ENCODE assay signal across 1 cellular context in the genomic region with DNA sequence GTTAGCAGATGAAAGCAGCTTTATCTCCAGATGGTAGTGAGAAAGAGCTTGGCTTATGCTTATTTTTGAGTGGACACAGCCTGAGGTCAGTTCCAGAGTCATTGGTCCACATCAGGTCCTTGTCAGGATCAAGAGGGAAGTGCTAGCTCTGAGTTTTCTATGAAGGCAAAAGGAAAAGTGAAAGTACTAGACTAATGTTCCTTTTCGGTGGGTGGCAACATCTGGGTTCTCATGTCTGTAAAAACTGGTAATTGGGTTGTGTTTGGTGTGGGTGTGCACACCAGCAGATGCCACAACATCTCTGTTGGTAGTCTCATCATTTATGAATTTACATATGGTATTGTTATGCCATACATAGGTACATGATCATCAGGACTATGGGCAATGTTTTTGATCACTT.
TF ChIP-seq lines count a peak whose summit lies in the region.

No MANE protein-coding gene starts in this region.

TF ChIP-seq in GM12878, 131 proteins besides CTCF, POLR2A, EP300 and RAD21 (continued from another document):
- TF ChIP-seq, protein P1, sequence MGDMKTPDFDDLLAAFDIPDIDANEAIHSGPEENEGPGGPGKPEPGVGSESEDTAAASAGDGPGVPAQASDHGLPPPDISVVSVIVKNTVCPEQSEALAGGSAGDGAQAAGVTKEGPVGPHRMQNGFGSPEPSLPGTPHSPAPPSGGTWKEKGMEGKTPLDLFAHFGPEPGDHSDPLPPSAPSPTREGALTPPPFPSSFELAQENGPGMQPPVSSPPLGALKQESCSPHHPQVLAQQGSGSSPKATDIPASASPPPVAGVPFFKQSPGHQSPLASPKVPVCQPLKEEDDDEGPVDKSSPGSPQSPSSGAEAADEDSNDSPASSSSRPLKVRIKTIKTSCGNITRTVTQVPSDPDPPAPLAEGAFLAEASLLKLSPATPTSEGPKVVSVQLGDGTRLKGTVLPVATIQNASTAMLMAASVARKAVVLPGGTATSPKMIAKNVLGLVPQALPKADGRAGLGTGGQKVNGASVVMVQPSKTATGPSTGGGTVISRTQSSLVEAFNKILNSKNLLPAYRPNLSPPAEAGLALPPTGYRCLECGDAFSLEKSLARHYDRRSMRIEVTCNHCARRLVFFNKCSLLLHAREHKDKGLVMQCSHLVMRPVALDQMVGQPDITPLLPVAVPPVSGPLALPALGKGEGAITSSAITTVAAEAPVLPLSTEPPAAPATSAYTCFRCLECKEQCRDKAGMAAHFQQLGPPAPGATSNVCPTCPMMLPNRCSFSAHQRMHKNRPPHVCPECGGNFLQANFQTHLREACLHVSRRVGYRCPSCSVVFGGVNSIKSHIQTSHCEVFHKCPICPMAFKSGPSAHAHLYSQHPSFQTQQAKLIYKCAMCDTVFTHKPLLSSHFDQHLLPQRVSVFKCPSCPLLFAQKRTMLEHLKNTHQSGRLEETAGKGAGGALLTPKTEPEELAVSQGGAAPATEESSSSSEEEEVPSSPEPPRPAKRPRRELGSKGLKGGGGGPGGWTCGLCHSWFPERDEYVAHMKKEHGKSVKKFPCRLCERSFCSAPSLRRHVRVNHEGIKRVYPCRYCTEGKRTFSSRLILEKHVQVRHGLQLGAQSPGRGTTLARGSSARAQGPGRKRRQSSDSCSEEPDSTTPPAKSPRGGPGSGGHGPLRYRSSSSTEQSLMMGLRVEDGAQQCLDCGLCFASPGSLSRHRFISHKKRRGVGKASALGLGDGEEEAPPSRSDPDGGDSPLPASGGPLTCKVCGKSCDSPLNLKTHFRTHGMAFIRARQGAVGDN (IDR thresholded peaks at IDR 0.05), result no peak
- TF ChIP-seq NFYA (IDR thresholded peaks at IDR 0.05; ENCODE audit: borderline replicate concordance, low read depth, low read length) (no peak), GABPA (IDR thresholded peaks at IDR 0.05; ENCODE audit: low read depth) (no peak)
- TF ChIP-seq, protein P2, sequence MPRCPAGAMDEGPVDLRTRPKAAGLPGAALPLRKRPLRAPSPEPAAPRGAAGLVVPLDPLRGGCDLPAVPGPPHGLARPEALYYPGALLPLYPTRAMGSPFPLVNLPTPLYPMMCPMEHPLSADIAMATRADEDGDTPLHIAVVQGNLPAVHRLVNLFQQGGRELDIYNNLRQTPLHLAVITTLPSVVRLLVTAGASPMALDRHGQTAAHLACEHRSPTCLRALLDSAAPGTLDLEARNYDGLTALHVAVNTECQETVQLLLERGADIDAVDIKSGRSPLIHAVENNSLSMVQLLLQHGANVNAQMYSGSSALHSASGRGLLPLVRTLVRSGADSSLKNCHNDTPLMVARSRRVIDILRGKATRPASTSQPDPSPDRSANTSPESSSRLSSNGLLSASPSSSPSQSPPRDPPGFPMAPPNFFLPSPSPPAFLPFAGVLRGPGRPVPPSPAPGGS (IDR thresholded peaks at IDR 0.05; ENCODE audit: borderline replicate concordance, insufficient read depth, low read depth, low read length, poor library complexity, severe bottlenecking), result no peak
TF ChIP-seq in GM12878: peak in this region for 0.
